In the genomic region with DNA sequence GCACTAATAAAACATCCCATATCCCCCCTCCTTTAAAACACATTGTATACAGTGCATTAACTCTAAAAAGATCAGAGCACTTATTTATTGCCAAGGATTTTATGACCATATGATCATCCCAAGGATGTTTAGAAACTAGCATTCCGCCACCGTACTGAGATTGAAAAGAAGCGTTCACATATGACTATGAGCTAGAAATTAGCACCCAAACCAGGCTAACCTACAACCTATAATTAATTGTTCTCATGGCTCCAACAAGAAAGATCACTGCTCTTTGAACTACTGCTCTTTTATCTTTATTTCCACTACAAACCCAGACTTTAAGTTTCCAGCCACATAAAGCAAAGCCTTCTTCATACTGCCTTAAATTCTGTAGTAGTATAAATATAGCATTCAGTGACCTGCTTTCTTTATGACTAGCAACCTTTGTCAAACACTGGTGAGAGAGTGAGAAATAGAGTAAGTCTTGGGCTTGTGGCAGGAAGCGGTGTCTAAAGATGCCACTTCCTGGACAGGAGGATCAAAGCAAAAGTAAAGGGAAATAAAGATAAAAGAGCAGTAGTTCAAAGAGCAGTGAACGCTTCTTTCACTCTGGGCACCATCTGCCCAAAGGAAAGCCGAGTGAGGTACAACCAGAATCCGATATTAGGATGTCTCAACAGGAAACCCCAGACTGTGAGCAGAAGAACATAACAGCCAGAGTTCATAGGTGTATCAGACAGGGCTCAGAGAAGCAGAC, we compare ENCODE assay signal across 8 cellular contexts.
A peak's percentile ranks its signal among the peaks of the same experiment; 100 is the strongest.
DNase-seq lines count a peak whose midpoint lies in the region; ATAC-seq and TF ChIP-seq lines count a peak whose summit lies in the region.

No MANE protein-coding gene starts in this region.

- ATAC-seq in HG02610 (IDR thresholded peaks at IDR 0.05; ENCODE audit: unreplicated experiment) = peak; percentile 94

- TF ChIP-seq CTCF in GM12865 (IDR thresholded peaks at IDR 0.05; ENCODE audit: insufficient read depth, low read depth, low read length, missing control alignments) = no peak

- H3K4me3 ChIP-seq in GM12865 (ENCODE audit: low read depth, low read length) = no peak overlapping the region

- DNase-seq in GM12865 (ENCODE audit: low read depth) (peak; percentile 91), NOMO-1 treated with DMSO at 0.1 percent for 48 hours (lab: John Stamatoyannopoulos, UW; ENCODE audit: unreplicated experiment) (peak; percentile 84), SIG-M5 (lab: John Stamatoyannopoulos, UW) (no peak), NCI-H345 (lab: John Stamatoyannopoulos, UW) (no peak), NCI-H345 treated with DMSO at 0.1 percent for 48 hours (lab: John Stamatoyannopoulos, UW; ENCODE audit: unreplicated experiment) (no peak)
- DNase-seq in activated naive CD4-positive, alpha-beta T cell treated with Interleukin-2 at 50 U/mL for 16 hours = peak; percentile 58
- peak; percentile 19 to 34 for DNase-seq in stimulated activated CD8-positive, alpha-beta memory T cell treated with anti-CD3 and anti-CD28 coated beads, Interleukin-2, amount 100 ng/mL, for 48 hours (ENCODE audit: low read depth in 2 of 2)

Comparison
In these comparisons a context has a peak if more than half of its experiments do, and no peak if none do; other contexts are left out.
1. DNase-seq: peak in GM12865 (single experiment), NOMO-1 treated with DMSO at 0.1 percent for 48 hours (single experiment), activated naive CD4-positive, alpha-beta T cell treated with Interleukin-2 at 50 U/mL for 16 hours (single experiment) and stimulated activated CD8-positive, alpha-beta memory T cell treated with anti-CD3 and anti-CD28 coated beads, Interleukin-2, amount 100 ng/mL, for 48 hours (2 of 2); none in SIG-M5 (single experiment), NCI-H345 (single experiment) and NCI-H345 treated with DMSO at 0.1 percent for 48 hours (single experiment).